ENCODE assay signal across 13 cellular contexts in the genomic region with DNA sequence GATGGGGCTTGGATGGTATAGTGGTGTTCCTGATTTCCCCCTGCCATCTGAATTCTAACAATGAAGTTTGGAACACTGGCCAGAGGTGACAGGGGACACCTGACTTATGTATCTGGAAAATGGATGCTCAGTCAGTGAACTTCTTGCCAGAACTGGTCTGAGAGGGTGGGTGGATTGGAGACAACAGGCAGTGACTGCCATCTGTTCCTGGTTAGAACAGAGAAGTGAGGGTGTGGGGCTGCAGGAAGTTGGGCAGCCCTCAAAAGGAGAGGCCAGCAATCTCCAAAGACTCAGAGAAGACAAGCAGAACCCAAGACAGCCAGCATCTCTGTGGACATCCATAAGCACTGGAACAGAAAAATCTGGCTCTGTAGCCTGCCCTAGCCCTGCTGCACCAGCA. TPM values are rescaled to one million over a fixed set of nuclear protein-coding genes. Genes with fewer than 3 reads are reported as not detected.
DNase-seq lines count a peak whose midpoint lies in the region; ATAC-seq and TF ChIP-seq lines count a peak whose summit lies in the region.
"Had no signal": no experiment of that assay in that cellular context is flagged by ENCODE, and none has a peak within 500 bp of the region (broad histone marks: within the 10 kb centered on the region; RNA-seq: fewer than 3 reads in every experiment).

No MANE protein-coding gene starts in this region.

- no peak for TF ChIP-seq EP300 in upper lobe of left lung (IDR thresholded peaks at IDR 0.05)

- in situ Hi-C loops in G401 (cut with HindIII; ENCODE audit: low sequenced_read_pairs) = no loop called here

- no peaks in the 10 kb centered on the region for H3K9me3 Mint-ChIP-seq in type B pancreatic cell
- H3K9me3 Mint-ChIP-seq: CD4-positive, alpha-beta T cell had no signal

- no peak for TF ChIP-seq CTCF in type B pancreatic cell (conservative IDR thresholded peaks at IDR 0.05)
- no peak for TF ChIP-seq CTCF in upper lobe of left lung (IDR thresholded peaks at IDR 0.05)

- peaks cover 10% of the 10 kb centered on the region for H3K4me1 Mint-ChIP-seq in type B pancreatic cell (ENCODE audit: unreplicated experiment)
- H3K4me1 Mint-ChIP-seq: B cell had no signal

- no peaks in the 10 kb centered on the region for H3K36me3 ChIP-seq in upper lobe of left lung
- H3K36me3 ChIP-seq: HAP-1 had no signal

- peak; percentile 29 for DNase-seq in G401 (ENCODE audit: low spot score)
- DNase-seq in NCI-H69 (lab: John Stamatoyannopoulos, UW) = peak; percentile 22
- peak; percentile 7 for DNase-seq in left lobe of liver (ENCODE audit: low spot score)
- DNase-seq in type B pancreatic cell (ENCODE audit: extremely low spot score, unreplicated experiment) = peak; percentile 25
- no peak for DNase-seq in COLO829 (ENCODE audit: low spot score)
- no peak for DNase-seq in upper lobe of left lung
- DNase-seq: C1 segment of cervical spinal cord; CD4-positive, alpha-beta T cell; DND-41; GF-D8 had no signal

- H3K4me3 Mint-ChIP-seq in type B pancreatic cell = no peak overlapping the region
- H3K4me3 Mint-ChIP-seq: B cell; CD4-positive, alpha-beta T cell had no signal

- H3K36me3 Mint-ChIP-seq in type B pancreatic cell = no peaks in the 10 kb centered on the region

- TF ChIP-seq POLR2A in upper lobe of left lung (IDR thresholded peaks at IDR 0.05) = no peak

- peaks cover 3% of the 10 kb centered on the region for H3K27me3 Mint-ChIP-seq in type B pancreatic cell
- H3K27me3 Mint-ChIP-seq: CD4-positive, alpha-beta T cell had no signal

- no peaks in the 10 kb centered on the region for H3K27me3 ChIP-seq in upper lobe of left lung

- H3K4me1 ChIP-seq in upper lobe of left lung = no peaks in the 10 kb centered on the region

- H3K9me3 ChIP-seq in upper lobe of left lung = no peaks in the 10 kb centered on the region
- H3K9me3 ChIP-seq: HAP-1 had no signal

- ATAC-seq in left lobe of liver (no peak), esophagus mucosa (no peak), upper lobe of left lung (ENCODE audit: low FRiP score in 2 of 2) (no peak)

- no peak overlapping the region for H3K27ac Mint-ChIP-seq in type B pancreatic cell
- H3K27ac Mint-ChIP-seq: B cell; CD4-positive, alpha-beta T cell had no signal

- H3K4me3 ChIP-seq in upper lobe of left lung = no peak overlapping the region
- H3K4me3 ChIP-seq: HAP-1 had no signal

- no peak overlapping the region for H3K27ac ChIP-seq in upper lobe of left lung

RNA-seq across cellular contexts. Expression of gene ANP32A, which starts 50.5 kb away (rescaled TPM):
- total RNA-seq in G401 (2014; rRNA removed; shearing (Covaris generic)) = 35.3 and 124 TPM in 2 replicates
- total RNA-seq in left lobe of liver = 41.5 TPM
- 167 and 222 TPM in 2 replicates for total RNA-seq in type B pancreatic cell (ENCODE audit: low replicate concordance)
- 58.9 TPM for total RNA-seq in esophagus mucosa
- 100 to 1,000 TPM in 2 of 6 donors, 10 to 100 TPM in 4; 62.9 to 110 (median 81.5) TPM for total RNA-seq in upper lobe of left lung

Comparison
In these comparisons a context has a peak if more than half of its experiments do, and no peak if none do; other contexts are left out.
1. DNase-seq: peak in G401 (single experiment), NCI-H69 (single experiment), left lobe of liver (single experiment) and type B pancreatic cell (single experiment); none in COLO829 (single experiment) and upper lobe of left lung (0 of 2).